Comparison of ENCODE assay signal across 8 cellular contexts in the genomic region with DNA sequence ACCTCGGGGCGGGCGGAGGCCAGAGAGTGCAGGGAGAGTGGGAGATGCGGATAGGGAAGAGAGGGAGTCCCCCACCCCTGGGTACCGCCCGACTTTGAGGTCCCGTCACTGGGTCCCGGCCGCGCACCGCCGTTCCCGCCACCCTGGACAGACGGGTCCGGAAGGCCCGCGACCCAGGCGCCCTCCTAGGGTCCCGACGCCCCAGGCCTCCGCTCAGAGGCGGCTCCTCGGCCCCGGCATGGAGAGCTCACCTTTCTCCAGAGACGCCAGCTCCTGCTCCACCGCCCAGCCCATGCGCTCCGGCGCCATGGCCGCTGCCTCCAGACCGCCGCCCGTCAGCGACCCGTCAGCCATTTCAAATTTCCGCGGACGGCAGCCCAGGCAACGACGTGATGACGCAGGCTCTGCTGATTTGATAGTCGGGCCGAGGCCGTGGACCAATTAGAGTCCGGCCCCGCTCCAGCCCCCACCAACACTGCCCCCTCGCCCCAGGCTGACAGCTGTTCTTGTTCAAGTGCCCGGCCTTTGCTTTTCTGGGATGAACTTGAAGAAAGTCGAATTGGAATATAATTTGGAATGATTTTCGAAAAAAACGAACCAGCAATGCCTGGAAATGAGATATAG. TPM values are rescaled to one million over a fixed set of nuclear protein-coding genes. Genes with fewer than 3 reads are reported as not detected.
DNase-seq lines count a peak whose midpoint lies in the region; ATAC-seq, FAIRE-seq and TF ChIP-seq lines count a peak whose summit lies in the region.

A gene with protein sequence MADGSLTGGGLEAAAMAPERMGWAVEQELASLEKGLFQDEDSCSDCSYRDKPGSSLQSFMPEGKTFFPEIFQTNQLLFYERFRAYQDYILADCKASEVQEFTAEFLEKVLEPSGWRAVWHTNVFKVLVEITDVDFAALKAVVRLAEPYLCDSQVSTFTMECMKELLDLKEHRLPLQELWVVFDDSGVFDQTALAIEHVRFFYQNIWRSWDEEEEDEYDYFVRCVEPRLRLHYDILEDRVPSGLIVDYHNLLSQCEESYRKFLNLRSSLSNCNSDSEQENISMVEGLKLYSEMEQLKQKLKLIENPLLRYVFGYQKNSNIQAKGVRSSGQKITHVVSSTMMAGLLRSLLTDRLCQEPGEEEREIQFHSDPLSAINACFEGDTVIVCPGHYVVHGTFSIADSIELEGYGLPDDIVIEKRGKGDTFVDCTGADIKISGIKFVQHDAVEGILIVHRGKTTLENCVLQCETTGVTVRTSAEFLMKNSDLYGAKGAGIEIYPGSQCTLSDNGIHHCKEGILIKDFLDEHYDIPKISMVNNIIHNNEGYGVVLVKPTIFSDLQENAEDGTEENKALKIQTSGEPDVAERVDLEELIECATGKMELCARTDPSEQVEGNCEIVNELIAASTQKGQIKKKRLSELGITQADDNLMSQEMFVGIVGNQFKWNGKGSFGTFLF (minus strand): TSS at position 374 of the 624 bp plus-strand sequence. CDS start 20 bp downstream, at position 354.

- H3K4me1 ChIP-seq in right cardiac atrium (ENCODE audit: control insufficient read depth, insufficient read depth, low read length), result no peaks in the 10 kb centered on the region
- H3K4me1 ChIP-seq in rectal smooth muscle tissue (ENCODE audit: control insufficient read depth, insufficient read depth, low read length), result no peaks in the 10 kb centered on the region
- no peaks in the 10 kb centered on the region for H3K4me1 ChIP-seq in aorta (ENCODE audit: control insufficient read depth in 1 of 2, insufficient read depth in 2 of 2, low read length in 2 of 2)

- CTCF ChIA-PET in T-cell (lab: Charles Lee), result interaction anchor here (0.5 to 1.0 kb wide), 5 partner anchors 13 to 329 kb away, joined by 3 to 5 read pairs (median 3); no protein-coding TSS in a partner anchor

- ATAC-seq in HG02678 (IDR thresholded peaks at IDR 0.05; ENCODE audit: unreplicated experiment) (peak; percentile 95), T-cell (replicated peaks in 1 of 4) (peak; percentile 82 to 92 (median 84)), right cardiac atrium (peak; percentile 93 to 94), aorta (ENCODE audit: low FRiP score) (peak; percentile 88)

- peak; percentile 85; the same call in 1 of the 2 replicates for TF ChIP-seq POLR2A in GM12892 (IDR thresholded peaks at IDR 0.05; ENCODE audit: low read depth, low read length)

- H3K27me3 ChIP-seq in right cardiac atrium (ENCODE audit: control insufficient read depth, insufficient read depth), result no peaks in the 10 kb centered on the region
- H3K27me3 ChIP-seq in rectal smooth muscle tissue (ENCODE audit: control insufficient read depth, insufficient read depth, low read length), result no peaks in the 10 kb centered on the region
- no peaks in the 10 kb centered on the region for H3K27me3 ChIP-seq in aorta (ENCODE audit: control insufficient read depth in 1 of 2, insufficient read depth in 2 of 2, low read length in 1 of 2)

- POLR2A ChIA-PET in T-cell (lab: Charles Lee), result interaction anchor here in 1 of 2 donors (0.6 kb wide), 1 partner anchor 164 kb away, joined by 3 read pairs; no protein-coding TSS in a partner anchor

- H3K4me3 ChIP-seq in right cardiac atrium (ENCODE audit: low read length) (peak within 1 kb of the TSS; percentile 45), rectal smooth muscle tissue (ENCODE audit: low read length) (peak within 1 kb of the TSS; percentile 69), aorta (ENCODE audit: low read length in 2 of 2) (peak within 1 kb of the TSS; percentile 30 to 48)

- intact Hi-C loops in right cardiac atrium (cut with DNase I), result no loop called here
- intact Hi-C loops in aorta (cut with DNase I), result no loop called here

- peak within 1 kb of the TSS; percentile 81 to 87 (median 85) for H3K4me3 Mint-ChIP-seq in T-cell

- under 1% methylated on average over 51 of the region's 51 CpGs for WGBS in right cardiac atrium
- WGBS in aorta, 2 donors, result 0 to 1% methylated on average over 51 of the region's 51 CpGs

- no peak within 1 kb of the TSS for H3K9ac ChIP-seq in rectal smooth muscle tissue (ENCODE audit: low read length)

- H3K4me1 Mint-ChIP-seq in T-cell, result peaks cover 16 to 20% (median 17%) of the 10 kb centered on the region in 3 donors

- H3K27ac Mint-ChIP-seq in T-cell, result no peak within 1 kb of the TSS

- no peaks in the 10 kb centered on the region for H3K36me3 Mint-ChIP-seq in T-cell

- H3K27me3 Mint-ChIP-seq in T-cell, result no peaks in the 10 kb centered on the region

- peak; percentile 94 for FAIRE-seq in GM12892 (lab: Jason Lieb, UNC)

- no peaks in the 10 kb centered on the region for H3K9me3 ChIP-seq in right cardiac atrium (ENCODE audit: control insufficient read depth, low read length)
- no peaks in the 10 kb centered on the region for H3K9me3 ChIP-seq in aorta (ENCODE audit: control insufficient read depth, low read length)

- DNase-seq in GM12892 (ENCODE audit: insufficient read length) (peak; percentile 78), NCI-H1105 treated with DMSO at 0.1 percent for 48 hours (lab: John Stamatoyannopoulos, UW) (peak; percentile 92), T-cell (peak in 33 of 34 experiments; percentile 10 to 64 (median 39)), amniotic epithelial cell (ENCODE audit: low read depth) (peak; percentile 80), right cardiac atrium (peak; percentile 86 to 93 (median 93)), aorta (peak; percentile 90 to 94)

- H3K36me3 ChIP-seq in rectal smooth muscle tissue (ENCODE audit: control insufficient read depth, insufficient read depth, low read length), result no peaks in the 10 kb centered on the region
- H3K36me3 ChIP-seq in aorta (ENCODE audit: control insufficient read depth in 1 of 2, insufficient read depth in 2 of 2, low read length in 1 of 2), result no peaks in the 10 kb centered on the region

- no peaks in the 10 kb centered on the region for H3K9me3 Mint-ChIP-seq in T-cell

- no peak within 1 kb of the TSS for H3K27ac ChIP-seq in right cardiac atrium (ENCODE audit: low read length)
- no peak within 1 kb of the TSS for H3K27ac ChIP-seq in rectal smooth muscle tissue (ENCODE audit: low read depth, low read length)
- no peak within 1 kb of the TSS for H3K27ac ChIP-seq in aorta (ENCODE audit: low read depth in 1 of 2, low read length in 2 of 2)

RNA-seq across cellular contexts. Expression of the gene that starts here (rescaled TPM):
- polyA plus RNA-seq in GM12892 (2012; ENCODE audit: missing spikeins), result 26.4 TPM
- total RNA-seq in T-cell, result 1 to 10 TPM in 3 of 5 donors, under 1 TPM in 2; 0.69 to 4.1 (median 1.1) TPM
- 1 to 10 TPM in 3 of 4 donors, under 1 TPM in 1; 0.96 to 2.0 (median 1.2) TPM for total RNA-seq in right cardiac atrium
- polyA plus RNA-seq in right cardiac atrium, result 0.27 TPM
- total RNA-seq in aorta, result 1 to 10 TPM; 1.6 to 2.0 TPM
- polyA plus RNA-seq in aorta, result under 1 TPM in 1 of 2 donors, not detected in 1; 0.97 TPM

Comparison
In these comparisons a context has a peak if more than half of its experiments do, and no peak if none do; other contexts are left out.
1. DNase-seq: peak in every context shown above with its lines; median percentile 93 in right cardiac atrium; 92 in NCI-H1105 treated with DMSO at 0.1 percent for 48 hours; 92 in aorta; 80 in amniotic epithelial cell; 78 in GM12892; 39 in T-cell.